In the genomic region with DNA sequence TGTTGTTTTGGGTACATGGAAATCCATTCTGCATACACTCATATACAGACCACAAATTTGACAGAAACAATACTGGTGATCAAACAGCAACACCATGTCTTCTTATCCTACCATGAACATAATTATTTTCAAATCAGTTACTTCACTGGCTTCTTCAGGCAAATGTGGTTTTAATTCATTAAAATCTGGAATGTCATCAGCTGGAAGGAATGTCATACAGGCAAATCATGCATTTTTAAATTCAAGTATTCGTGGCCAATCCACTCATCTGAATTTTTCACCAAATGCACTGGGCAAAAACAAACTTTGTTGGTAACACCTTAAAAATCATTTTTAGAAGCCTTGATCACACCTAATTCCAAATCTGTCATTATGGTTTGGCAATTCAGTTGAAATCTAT, we compare ENCODE assay signal across 20 cellular contexts. TPM values are rescaled to one million over a fixed set of nuclear protein-coding genes. Genes with fewer than 3 reads are reported as not detected.
"Had no signal": no experiment of that assay in that cellular context is flagged by ENCODE, and none has a peak within 500 bp of the region (broad histone marks: within the 10 kb centered on the region; RNA-seq: fewer than 3 reads in every experiment).

No MANE protein-coding gene starts in this region.

- H3K4me3 Mint-ChIP-seq: activated CD4-positive, alpha-beta memory T cell treated with anti-CD3 and anti-CD28 coated beads for 36 hours; activated T-helper 1 cell treated with anti-CD3 and anti-CD28 coated beads, Interleukin-12 subunit alpha, Interleukin-12 subunit beta, Interleukin-2, Interleukin-4 antibody, amounts not matched to agents 30 ng/mL and 10 ng/mL and 1 ng/mL, durations not matched to agents 14 hours and 24 hours and 36 hours; dendritic cell treated with granulocyte-macrophage colony-stimulating factor and Interleukin-4, amounts not matched to agents 40 ng/mL and 50 ng/mL, for 4 days; neural crest cell; T-cell; type B pancreatic cell; WTC11 had no signal

- H3K36me3 ChIP-seq: breast epithelium, left ventricle myocardium inferior had no signal

- H3K27me3 ChIP-seq: breast epithelium, testis had no signal

- H3K27me3 Mint-ChIP-seq: progenitor cell of endocrine pancreas, type B pancreatic cell had no signal

- H3K27ac Mint-ChIP-seq: activated CD4-positive, alpha-beta memory T cell treated with anti-CD3 and anti-CD28 coated beads for 36 hours; activated naive CD4-positive, alpha-beta T cell treated with anti-CD3 and anti-CD28 coated beads, Interleukin-2, amount 50 U/mL, for 72 hours; activated T-helper 1 cell treated with anti-CD3 and anti-CD28 coated beads, Interleukin-12 subunit alpha, Interleukin-12 subunit beta, Interleukin-2, Interleukin-4 antibody, amounts not matched to agents 30 ng/mL and 10 ng/mL and 1 ng/mL, durations not matched to agents 14 hours and 24 hours and 36 hours; dendritic cell treated with granulocyte-macrophage colony-stimulating factor and Interleukin-4, amounts not matched to agents 40 ng/mL and 50 ng/mL, for 4 days; progenitor cell of endocrine pancreas; T-cell; type B pancreatic cell; WTC11 had no signal

- H3K9me3 ChIP-seq: breast epithelium, left ventricle myocardium inferior, testis had no signal

- H3K4me1 Mint-ChIP-seq: T-cell had no signal

- ATAC-seq: activated naive CD4-positive, alpha-beta T cell treated with anti-CD3 and anti-CD28 coated beads, Interleukin-2, amount 50 U/mL, for 72 hours; stimulated activated naive CD8-positive, alpha-beta T cell treated with anti-CD3 and anti-CD28 coated beads, Interleukin-15, Interleukin-2, amounts not matched to agents 100 U/mL and 50 U/mL, for 24 hours; T-cell; WTC11 had no signal

- H3K36me3 Mint-ChIP-seq: activated CD4-positive, alpha-beta memory T cell treated with anti-CD3 and anti-CD28 coated beads for 36 hours; activated naive CD4-positive, alpha-beta T cell treated with anti-CD3 and anti-CD28 coated beads, Interleukin-2, amount 50 U/mL, for 72 hours; T-cell; type B pancreatic cell; WTC11 had no signal

- H3K4me1 ChIP-seq: breast epithelium, left ventricle myocardium inferior, testis had no signal

- DNase-seq: activated CD4-positive, alpha-beta memory T cell treated with anti-CD3 and anti-CD28 coated beads for 36 hours; activated CD4-positive, alpha-beta T cell treated with anti-CD3 and anti-CD28 coated beads for 4 hours; activated gamma-delta T cell treated with Interleukin-2 at 50 U/mL for 16 hours; activated T-cell treated with anti-CD3 and anti-CD28 coated beads for 4 hours; cerebellar nuclear complex; head of caudate nucleus; kidney; left ventricle myocardium inferior; stimulated activated naive CD8-positive, alpha-beta T cell treated with anti-CD3 and anti-CD28 coated beads, Interleukin-15, Interleukin-2, amounts not matched to agents 100 U/mL and 50 U/mL, for 24 hours; T-cell; testis had no signal

- H3K27ac ChIP-seq: breast epithelium, left ventricle myocardium inferior, testis had no signal

- H3K9me3 Mint-ChIP-seq: activated CD4-positive, alpha-beta memory T cell treated with anti-CD3 and anti-CD28 coated beads for 36 hours; activated naive CD4-positive, alpha-beta T cell treated with anti-CD3 and anti-CD28 coated beads, Interleukin-2, amount 50 U/mL, for 72 hours; activated T-helper 1 cell treated with anti-CD3 and anti-CD28 coated beads, Interleukin-12 subunit alpha, Interleukin-12 subunit beta, Interleukin-2, Interleukin-4 antibody, amounts not matched to agents 30 ng/mL and 10 ng/mL and 1 ng/mL, durations not matched to agents 14 hours and 24 hours and 36 hours; dendritic cell treated with granulocyte-macrophage colony-stimulating factor and Interleukin-4, amounts not matched to agents 40 ng/mL and 50 ng/mL, for 4 days; neural crest cell; T-cell; type B pancreatic cell; WTC11 had no signal

- H3K4me3 ChIP-seq: breast epithelium, left ventricle myocardium inferior, testis had no signal

RNA-seq across cellular contexts. Expression of a gene that starts 59.3 kb away (rescaled TPM):
- total RNA-seq: mononuclear cell had no signal
